In genomic region chrX:15903186-15903681, GRCh38 we compare ENCODE assay signal across 9 cellular contexts. TPM values are rescaled to one million over a fixed set of nuclear protein-coding genes. Genes with fewer than 3 reads are reported as not detected.
DNase-seq lines count a peak whose midpoint lies in the region; ATAC-seq and TF ChIP-seq lines count a peak whose summit lies in the region.
"Had no signal": no experiment of that assay in that cellular context is flagged by ENCODE, and none has a peak within 500 bp of the region (broad histone marks: within the 10 kb centered on the region; RNA-seq: fewer than 3 reads in every experiment).

No MANE protein-coding gene starts in this region.

- peaks cover 25% of the 10 kb centered on the region for H3K4me1 ChIP-seq in Karpas-422 (ENCODE audit: low read length)
- peaks cover 0 to 2% of the 10 kb centered on the region in 2 donors for H3K4me1 ChIP-seq in left lung
- H3K4me1 ChIP-seq in tibial artery: no peaks in the 10 kb centered on the region

- H3K4me3 ChIP-seq in Karpas-422 (ENCODE audit: low read length) (peak overlapping the region; percentile 37), left lung (no peak overlapping the region), tibial artery (no peak overlapping the region)
- H3K4me3 ChIP-seq: heart right ventricle had no signal

- 0 out of 2 replicates have a peak overlapping the region, but pooled peaks have one; percentile 8 for H3K9ac ChIP-seq in Karpas-422 (ENCODE audit: low read length)

- no peaks in the 10 kb centered on the region for H3K9me2 ChIP-seq in Karpas-422 (replicated peaks; ENCODE audit: insufficient read depth, low read length)

- peak overlapping the region; percentile 12; the same call in 1 of the 2 replicates for H2AFZ ChIP-seq in Karpas-422 (ENCODE audit: low read length)

- no peaks in the 10 kb centered on the region for H3K36me3 ChIP-seq in Karpas-422 (ENCODE audit: insufficient read depth, low read length)
- H3K36me3 ChIP-seq in left lung: no peaks in the 10 kb centered on the region
- H3K36me3 ChIP-seq in tibial artery: no peaks in the 10 kb centered on the region
- H3K36me3 ChIP-seq: heart right ventricle had no signal

- H3K79me2 ChIP-seq in Karpas-422 (ENCODE audit: low read length): no peaks in the 10 kb centered on the region

- ATAC-seq in GM18867 (IDR thresholded peaks at IDR 0.05; ENCODE audit: unreplicated experiment): peak; percentile 92
- ATAC-seq in GM21786 (IDR thresholded peaks at IDR 0.05; ENCODE audit: unreplicated experiment): peak; percentile 89
- peak; percentile 39 for ATAC-seq in left lung
- ATAC-seq in sciatic nerve: no peak

- H3K9me3 ChIP-seq in Karpas-422 (ENCODE audit: low read length) (no peaks in the 10 kb centered on the region), left lung (no peaks in the 10 kb centered on the region), tibial artery (peaks cover 0 to 10% (median 0%) of the 10 kb centered on the region in 3 donors)

- DNase-seq in Karpas-422 (peak; percentile 86), left lung (no peak), D341Med (ENCODE audit: low spot score) (no peak), sciatic nerve (ENCODE audit: low spot score) (no peak), tibial artery (no peak)
- no peak for DNase-seq in activated CD4-positive, CD25-positive, alpha-beta regulatory T cell (lab: John Stamatoyannopoulos, UW)
- DNase-seq: heart right ventricle had no signal

- H3K27ac ChIP-seq in Karpas-422 (ENCODE audit: low read length) (peak overlapping the region; percentile 62), left lung (peak overlapping the region in 1 of 2 donors; percentile 18), tibial artery (no peak overlapping the region)
- H3K27ac ChIP-seq: heart right ventricle had no signal

- intact Hi-C loops in left lung (cut with DNase I) (no loop called here), sciatic nerve (cut with DNase I) (no loop called here), tibial artery (cut with DNase I; ENCODE audit: low total_unique reads) (no loop called here)

- no peaks in the 10 kb centered on the region for H4K20me1 ChIP-seq in Karpas-422 (ENCODE audit: insufficient read depth, low read depth, low read length)

- no peaks in the 10 kb centered on the region for H3K27me3 ChIP-seq in Karpas-422 (ENCODE audit: low read length)
- H3K27me3 ChIP-seq in left lung: no peaks in the 10 kb centered on the region
- no peaks in the 10 kb centered on the region for H3K27me3 ChIP-seq in tibial artery

- TF ChIP-seq CTCF in left lung (IDR thresholded peaks at IDR 0.05) (no peak), tibial artery (IDR thresholded peaks at IDR 0.05) (no peak)

- peak overlapping the region; percentile 58 for H3K4me2 ChIP-seq in Karpas-422 (ENCODE audit: low read depth, low read length, poor library complexity, severe bottlenecking)

RNA-seq across cellular contexts. Expression of gene AP1S2, which starts 48.6 kb away (rescaled TPM):
- total RNA-seq in Karpas-422 (2014; rRNA removed; shearing (Covaris generic); ENCODE audit: low replicate concordance): 55.4 and 55.8 TPM in 2 replicates
- total RNA-seq in left lung: 10 to 100 TPM; 35.9 to 63.4 TPM
- 71.9 TPM for total RNA-seq in sciatic nerve
